In the genomic region with DNA sequence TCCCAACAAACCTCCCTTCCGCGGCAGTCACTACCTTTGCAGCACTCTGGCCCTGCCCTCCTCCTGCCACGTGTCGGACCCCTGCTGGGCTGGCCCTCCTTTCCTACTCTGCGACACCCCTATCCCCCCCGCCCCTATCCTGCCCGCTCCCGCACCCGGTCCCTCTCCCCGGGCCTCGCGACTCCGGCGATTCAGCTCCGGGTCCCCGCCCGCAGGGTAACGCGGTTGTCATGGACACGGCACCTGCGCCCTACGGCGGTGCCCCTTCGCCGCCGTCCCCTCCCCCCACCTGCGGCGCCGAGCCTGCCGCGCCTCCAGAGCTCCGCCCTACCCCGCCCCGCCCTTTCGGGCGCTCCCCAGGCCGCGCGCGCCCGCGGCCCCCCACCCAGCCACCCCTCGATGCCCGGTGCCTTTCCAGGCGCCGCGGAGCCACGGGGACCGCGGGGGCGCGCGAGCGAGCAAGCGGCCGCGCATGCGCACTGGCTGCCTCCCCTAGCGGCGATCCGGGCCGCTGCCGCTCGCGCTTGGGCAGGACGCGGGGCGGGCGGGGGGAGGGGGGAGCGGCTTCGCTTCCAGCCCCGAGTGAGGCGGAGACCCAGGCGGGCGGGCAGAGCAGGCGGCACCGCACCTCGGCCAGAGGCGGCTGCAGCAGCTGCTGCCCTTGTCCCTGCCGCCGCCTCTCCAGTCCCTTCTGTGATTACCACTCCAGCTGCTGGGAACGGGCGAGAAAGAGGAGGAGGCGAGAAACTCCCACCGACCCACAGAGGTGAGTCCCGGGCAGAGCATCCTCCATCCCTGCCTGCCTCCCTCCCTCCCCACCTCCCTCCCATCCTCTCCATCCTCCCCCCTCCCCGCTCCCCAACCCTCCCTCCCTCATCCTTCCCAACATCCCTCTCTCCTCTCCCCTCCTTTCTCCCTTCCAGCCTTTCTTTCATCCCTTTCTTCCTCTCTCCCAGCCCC, we compare ENCODE assay signal across 8 cellular contexts. TPM values are rescaled to one million over a fixed set of nuclear protein-coding genes. Genes with fewer than 3 reads are reported as not detected.
DNase-seq lines count a peak whose midpoint lies in the region; FAIRE-seq and TF ChIP-seq lines count a peak whose summit lies in the region.

Gene CTNNA2 (plus strand): TSS at position 610 of the 960 bp plus-strand sequence.

- CTCF ChIA-PET in CD4-positive, alpha-beta memory T cell (lab: Charles Lee; ENCODE audit: partially characterized antibody): no interaction called here

- TF ChIP-seq CTCF in BE2C (IDR thresholded peaks at IDR 0.05; ENCODE audit: low read depth, low read length) (no peak), WERI-Rb-1 (IDR thresholded peaks at IDR 0.05; ENCODE audit: low read depth, low read length) (peak; percentile 72), ovary (IDR thresholded peaks at IDR 0.05) (no peak)

- H3K27me3 Mint-ChIP-seq in CD4-positive, alpha-beta memory T cell: peaks cover 5 to 7% of the 10 kb centered on the region in 2 donors

- FAIRE-seq in GM19239 (lab: Jason Lieb, UNC): no peak

- no peaks in the 10 kb centered on the region for H3K36me3 ChIP-seq in BE2C
- H3K36me3 ChIP-seq in WERI-Rb-1: no peaks in the 10 kb centered on the region
- H3K36me3 ChIP-seq in ovary: no peaks in the 10 kb centered on the region
- H3K36me3 ChIP-seq in CD4-positive, alpha-beta memory T cell (ENCODE audit: insufficient read depth, low read length): no peaks in the 10 kb centered on the region

- H3K4me3 ChIP-seq in BE2C (ENCODE audit: low read depth, low read length) (peak within 1 kb of the TSS; percentile 91), WERI-Rb-1 (ENCODE audit: low read depth, low read length) (peak within 1 kb of the TSS; percentile 61), ovary (peak within 1 kb of the TSS; percentile 13)
- no peak within 1 kb of the TSS for H3K4me3 ChIP-seq in CD4-positive, alpha-beta memory T cell (ENCODE audit: low read length in 2 of 2)

- H3K27ac Mint-ChIP-seq in CD4-positive, alpha-beta memory T cell: no peak within 1 kb of the TSS

- 1% methylated on average over 48 to 87 of the region's 87 CpGs for WGBS in ovary, 3 donors

- no peaks in the 10 kb centered on the region for H3K36me3 Mint-ChIP-seq in CD4-positive, alpha-beta memory T cell

- 0 out of 2 replicates have a peak, but pooled peaks cover 5% of the 10 kb centered on the region for H3K4me1 ChIP-seq in BE2C
- H3K4me1 ChIP-seq in ovary (ENCODE audit: insufficient read depth): peaks cover 1% of the 10 kb centered on the region
- no peaks in the 10 kb centered on the region for H3K4me1 ChIP-seq in CD4-positive, alpha-beta memory T cell (ENCODE audit: insufficient read depth, low read length)

- peaks cover 0 to 1% (median 0%) of the 10 kb centered on the region in 4 donors for H3K4me1 Mint-ChIP-seq in CD4-positive, alpha-beta memory T cell

- peak within 1 kb of the TSS in 2 of 8 donors; percentile 55 to 57 for H3K4me3 Mint-ChIP-seq in CD4-positive, alpha-beta memory T cell

- POLR2A ChIA-PET in CD4-positive, alpha-beta memory T cell (lab: Charles Lee; ENCODE audit: partially characterized antibody): no interaction called here

- H3K27ac ChIP-seq in WERI-Rb-1 (peak within 1 kb of the TSS; percentile 42), ovary (no peak within 1 kb of the TSS)
- no peak within 1 kb of the TSS for H3K27ac ChIP-seq in CD4-positive, alpha-beta memory T cell (ENCODE audit: low read depth, low read length)

- no peaks in the 10 kb centered on the region for H3K9me3 ChIP-seq in BE2C
- no peaks in the 10 kb centered on the region for H3K9me3 ChIP-seq in WERI-Rb-1 (ENCODE audit: severe bottlenecking)
- H3K9me3 ChIP-seq in ovary: no peaks in the 10 kb centered on the region
- H3K9me3 ChIP-seq in CD4-positive, alpha-beta memory T cell (ENCODE audit: control insufficient read depth in 1 of 2, low read length in 2 of 2): no peaks in the 10 kb centered on the region

- no peak for TF ChIP-seq POLR2A in ovary (IDR thresholded peaks at IDR 0.05)

- DNase-seq in BE2C: peak; percentile 91
- peak; percentile 44 for DNase-seq in GM19239 (ENCODE audit: insufficient read length, low spot score)
- peak; percentile 84 to 88 (median 87) for DNase-seq in NCI-H1417 (lab: John Stamatoyannopoulos, UW)
- DNase-seq in WERI-Rb-1: peak; percentile 95
- DNase-seq in head of caudate nucleus: peak; percentile 45 to 93 (median 86)
- DNase-seq in ovary: peak in 3 of 5 donors; percentile 22 to 42 (median 23)
- no peak for DNase-seq in central memory CD4-positive, alpha-beta T cell
- DNase-seq in CD4-positive, alpha-beta memory T cell: no peak

- H3K9me3 Mint-ChIP-seq in CD4-positive, alpha-beta memory T cell: peaks cover 4 to 18% (median 12%) of the 10 kb centered on the region in 8 donors

- no peaks in the 10 kb centered on the region for H3K27me3 ChIP-seq in BE2C
- H3K27me3 ChIP-seq in WERI-Rb-1 (ENCODE audit: insufficient read depth, low read depth, severe bottlenecking): peaks cover 13% of the 10 kb centered on the region
- H3K27me3 ChIP-seq in ovary: no peaks in the 10 kb centered on the region
- no peaks in the 10 kb centered on the region for H3K27me3 ChIP-seq in CD4-positive, alpha-beta memory T cell (ENCODE audit: insufficient read depth, low read length)

- TF ChIP-seq EP300 in ovary (IDR thresholded peaks at IDR 0.05): no peak

- intact Hi-C loops in head of caudate nucleus (cut with DNase I) (no loop called here), ovary (cut with DNase I) (no loop called here)
- intact Hi-C loops in CD4-positive, alpha-beta memory T cell (cut with micrococcal nuclease): no loop called here

RNA-seq across cellular contexts. Expression of gene CTNNA2, which starts in this region (rescaled TPM):
- polyA plus RNA-seq in BE2C (2012; ENCODE audit: insufficient read depth, insufficient read length, low read depth): 25.6 TPM
- 1 to 10 TPM in 1 of 7 donors, under 1 TPM in 3, not detected in 3; 0.32 to 1.4 (median 0.34) TPM for total RNA-seq in ovary
- polyA plus RNA-seq in ovary: under 1 TPM; 0.39 to 0.77 TPM
- not detected for total RNA-seq in CD4-positive, alpha-beta memory T cell
- polyA plus RNA-seq in CD4-positive, alpha-beta memory T cell: not detected

Comparison
In these comparisons a context has a peak if more than half of its experiments do, and no peak if none do; other contexts are left out.
1. DNase-seq: peak in BE2C (single experiment), GM19239 (single experiment), NCI-H1417 (3 of 3), WERI-Rb-1 (single experiment), head of caudate nucleus (42 of 42) and ovary (3 of 5); none in central memory CD4-positive, alpha-beta T cell (single experiment) and CD4-positive, alpha-beta memory T cell (0 of 5).
2. H3K4me3 ChIP-seq: peak in BE2C (single experiment), WERI-Rb-1 (single experiment) and ovary (single experiment); none in CD4-positive, alpha-beta memory T cell (0 of 2).